Comparison of ENCODE assay signal across 11 cellular contexts in genomic region chr1:151475175-151475574, GRCh38. TPM values are rescaled to one million over a fixed set of nuclear protein-coding genes. Genes with fewer than 3 reads are reported as not detected.
DNase-seq lines count a peak whose midpoint lies in the region; ATAC-seq and TF ChIP-seq lines count a peak whose summit lies in the region.
"Had no signal": no experiment of that assay in that cellular context is flagged by ENCODE, and none has a peak within 500 bp of the region (broad histone marks: within the 10 kb centered on the region; RNA-seq: fewer than 3 reads in every experiment).

No MANE protein-coding gene starts in this region.

- TF ChIP-seq CTCF in esophagus muscularis mucosa (IDR thresholded peaks at IDR 0.05): no peak
- no peak for TF ChIP-seq CTCF in gastroesophageal sphincter (IDR thresholded peaks at IDR 0.05)

- no peaks in the 10 kb centered on the region for H3K9me3 ChIP-seq in esophagus muscularis mucosa
- no peaks in the 10 kb centered on the region for H3K9me3 ChIP-seq in gastroesophageal sphincter

- H3K4me1 ChIP-seq in esophagus muscularis mucosa: peaks cover 6 to 16% (median 10%) of the 10 kb centered on the region in 4 donors
- peaks cover 0 to 16% (median 0%) of the 10 kb centered on the region in 3 donors for H3K4me1 ChIP-seq in gastroesophageal sphincter

- no peaks in the 10 kb centered on the region for H3K36me3 ChIP-seq in esophagus muscularis mucosa
- no peaks in the 10 kb centered on the region for H3K36me3 ChIP-seq in gastroesophageal sphincter

- H3K4me3 ChIP-seq in esophagus muscularis mucosa (no peak overlapping the region), gastroesophageal sphincter (no peak overlapping the region)

- H3K27me3 ChIP-seq in esophagus muscularis mucosa: no peaks in the 10 kb centered on the region
- no peaks in the 10 kb centered on the region for H3K27me3 ChIP-seq in gastroesophageal sphincter

- ATAC-seq in GM18858 (IDR thresholded peaks at IDR 0.05; ENCODE audit: unreplicated experiment): peak; percentile 87
- peak; percentile 86 for ATAC-seq in GM21447 (IDR thresholded peaks at IDR 0.05; ENCODE audit: unreplicated experiment)
- peak; percentile 72 for ATAC-seq in HG03342 (IDR thresholded peaks at IDR 0.05; ENCODE audit: unreplicated experiment)
- ATAC-seq in gastroesophageal sphincter: no peak
- ATAC-seq: right cardiac atrium had no signal

- no peak for TF ChIP-seq POLR2A in esophagus muscularis mucosa (IDR thresholded peaks at IDR 0.05; ENCODE audit: low read depth)
- TF ChIP-seq POLR2A in gastroesophageal sphincter (IDR thresholded peaks at IDR 0.05): no peak

- no peak for TF ChIP-seq EP300 in esophagus muscularis mucosa (IDR thresholded peaks at IDR 0.05)
- no peak for TF ChIP-seq EP300 in gastroesophageal sphincter (IDR thresholded peaks at IDR 0.05)

- intact Hi-C loops in esophagus muscularis mucosa (cut with DNase I): loop anchor here (2.0 kb wide), 1 partner anchor 18 kb away; no protein-coding TSS in a partner anchor

- 67% methylated on average over 1 of the region's 1 CpG for WGBS in esophagus muscularis mucosa
- 75 to 92% methylated on average over 1 of the region's 1 CpG for WGBS in gastroesophageal sphincter (ENCODE audit: low coverage in 1 of 2), 2 donors

- H3K27ac ChIP-seq in esophagus muscularis mucosa (replicated peaks in 1 of 4): no peak overlapping the region
- no peak overlapping the region for H3K27ac ChIP-seq in gastroesophageal sphincter

- DNase-seq in esophagus muscularis mucosa (ENCODE audit: extremely low spot score) (peak; percentile 10), activated gamma-delta T cell (lab: John Stamatoyannopoulos, UW) (no peak), NCI-H2171 (lab: John Stamatoyannopoulos, UW) (no peak), mucosa of gallbladder (ENCODE audit: low spot score) (no peak)
- DNase-seq: HCEC 1CT, NCI-H1417, right cardiac atrium had no signal

RNA-seq across cellular contexts. Expression of gene POGZ, which starts 15.9 kb away (rescaled TPM):
- total RNA-seq in esophagus muscularis mucosa (10 to 100 TPM; 35.0 to 63.3 (median 49.1) TPM), gastroesophageal sphincter (10 to 100 TPM; 25.8 to 68.2 (median 47.3) TPM), mucosa of gallbladder (108 TPM)

RNA-seq across cellular contexts. Expression of gene CGN, which starts 36.0 kb away (rescaled TPM):
- total RNA-seq in esophagus muscularis mucosa: 1 to 10 TPM in 2 of 4 donors, under 1 TPM in 2; 0.42 to 3.1 (median 0.94) TPM
- total RNA-seq in gastroesophageal sphincter: 1 to 10 TPM in 1 of 4 donors, under 1 TPM in 3; 0.13 to 2.2 (median 0.29) TPM
- total RNA-seq in mucosa of gallbladder: 91.9 TPM

Comparison
In these comparisons a context has a peak if more than half of its experiments do, and no peak if none do; other contexts are left out.
1. RNA of gene CGN, which starts 36.0 kb away (total RNA-seq): 91.9 TPM in mucosa of gallbladder (single experiment); 0.42 to 3.1 TPM in esophagus muscularis mucosa and 0.13 to 2.2 TPM in gastroesophageal sphincter; every median in the first group is over 10 times any median in the second.